Comparison of ENCODE assay signal across 11 cellular contexts in the genomic region with DNA sequence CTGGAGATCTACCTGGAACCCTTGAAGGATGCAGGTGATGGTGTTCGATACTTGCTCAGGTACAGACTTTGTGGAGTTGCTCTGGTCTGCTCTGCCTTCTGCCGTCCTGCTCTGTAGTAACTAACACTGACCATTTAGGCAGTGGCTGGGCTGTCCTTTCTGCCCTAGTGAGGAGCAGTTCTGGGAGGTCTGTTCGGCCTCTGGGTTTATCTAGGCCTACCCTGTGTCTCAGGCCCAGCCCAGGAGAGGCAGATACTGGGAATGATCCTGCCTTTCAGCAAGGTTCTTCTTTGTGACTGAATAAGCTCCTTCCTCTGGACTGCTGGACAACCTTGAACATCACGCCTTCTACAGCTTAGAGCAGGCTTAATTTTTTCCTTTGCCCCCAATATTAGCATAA. TPM values are rescaled to one million over a fixed set of nuclear protein-coding genes. Genes with fewer than 3 reads are reported as not detected.
DNase-seq lines count a peak whose midpoint lies in the region; ATAC-seq and TF ChIP-seq lines count a peak whose summit lies in the region.
"Had no signal": no experiment of that assay in that cellular context is flagged by ENCODE, and none has a peak within 500 bp of the region (broad histone marks: within the 10 kb centered on the region; RNA-seq: fewer than 3 reads in every experiment).

No MANE protein-coding gene starts in this region.

- no peak overlapping the region for H2AFZ ChIP-seq in Loucy (ENCODE audit: low read length)

- H3K36me3 ChIP-seq in Caco-2 (ENCODE audit: control insufficient read depth, insufficient read depth, low read length) (0 out of 2 replicates have a peak, but pooled peaks cover 5% of the 10 kb centered on the region), Loucy (ENCODE audit: insufficient read depth, low read length) (no peaks in the 10 kb centered on the region)

- ATAC-seq in omental fat pad (ENCODE audit: low FRiP score) (no peak), GM19463 (IDR thresholded peaks at IDR 0.05; ENCODE audit: unreplicated experiment) (no peak)

- H3K9ac ChIP-seq in Loucy (ENCODE audit: low read depth, low read length, poor library complexity, severe bottlenecking) = peak overlapping the region; percentile 92

- BruUV-seq in Caco-2 (replicated peaks; lab: Mats Ljungman, UMichigan) = no TSS peak

- H3K79me2 ChIP-seq in Loucy (ENCODE audit: insufficient read depth, low read length) = peaks cover 53% of the 10 kb centered on the region

- no peaks in the 10 kb centered on the region for H3F3A ChIP-seq in Loucy (ENCODE audit: low read depth)

- H3K27me3 ChIP-seq in Caco-2 (replicated peaks; ENCODE audit: control insufficient read depth, insufficient read depth, low read length) (no peaks in the 10 kb centered on the region), Loucy (ENCODE audit: insufficient read depth, low read length, poor library complexity, severe bottlenecking) (no peaks in the 10 kb centered on the region)

- H3K4me1 ChIP-seq in Caco-2 (peaks cover 13% of the 10 kb centered on the region), Loucy (ENCODE audit: insufficient read depth, low read length, poor library complexity, severe bottlenecking) (peaks cover 43% of the 10 kb centered on the region)

- peak overlapping the region; percentile 84 for H3K27ac Mint-ChIP-seq in Caco-2 (ENCODE audit: unreplicated experiment)
- H3K27ac Mint-ChIP-seq in nephron = no peak overlapping the region

- POLR2A ChIA-PET in Caco-2 (lab: Charles Lee) = no interaction called here

- H3K4me1 Mint-ChIP-seq in Caco-2 (ENCODE audit: low read depth, unreplicated experiment) (peaks cover 27% of the 10 kb centered on the region), nephron (peaks cover 21% of the 10 kb centered on the region)

- H3K9me3 ChIP-seq in Caco-2 (no peaks in the 10 kb centered on the region), Loucy (ENCODE audit: insufficient read depth, low read depth, low read length) (no peaks in the 10 kb centered on the region)

- H3K4me3 Mint-ChIP-seq in Caco-2 (ENCODE audit: unreplicated experiment) (peak overlapping the region; percentile 83), nephron (peak overlapping the region; percentile 95 to 98 (median 95))

- H3K4me3 ChIP-seq in Caco-2 (ENCODE audit: low read depth, low read length) = no peak overlapping the region
- peak overlapping the region; percentile 98 for H3K4me3 ChIP-seq in Loucy (ENCODE audit: low read length, poor library complexity, severe bottlenecking)
- peak overlapping the region; percentile 2 for H3K4me3 ChIP-seq in choroid plexus epithelial cell (ENCODE audit: low read depth, low read length)

- H3K36me3 Mint-ChIP-seq in Caco-2 (ENCODE audit: insufficient read depth, unreplicated experiment) = peaks cover 54% of the 10 kb centered on the region
- peaks cover 21% of the 10 kb centered on the region for H3K36me3 Mint-ChIP-seq in nephron (ENCODE audit: low read depth)

- H3K27me3 Mint-ChIP-seq in Caco-2 (ENCODE audit: insufficient read depth, unreplicated experiment) (no peaks in the 10 kb centered on the region), nephron (ENCODE audit: low read depth) (peaks cover 17% of the 10 kb centered on the region)

- CTCF ChIA-PET in Caco-2 (lab: Charles Lee) = interaction anchor here (1.0 kb wide), 1 partner anchor 37 kb away, joined by 3 read pairs; no protein-coding TSS in a partner anchor

- H3K9me2 ChIP-seq in Loucy (replicated peaks; ENCODE audit: low read depth, low read length) = no peaks in the 10 kb centered on the region

- no peak for DNase-seq in Caco-2
- no peak for DNase-seq in choroid plexus epithelial cell (ENCODE audit: low read depth)
- DNase-seq in omental fat pad (ENCODE audit: low spot score) = no peak
- no peak for DNase-seq in NK-92 (lab: John Stamatoyannopoulos, UW; ENCODE audit: unreplicated experiment)
- DNase-seq in NK-92 treated with Interleukin-12 subunit alpha and Interleukin-12 subunit beta, amount 100 ng/mL, for 24 hours (lab: John Stamatoyannopoulos, UW) = no peak
- DNase-seq: effector memory CD4-positive, alpha-beta T cell; NCI-H69; SW 1271 had no signal

- H3K9me3 Mint-ChIP-seq in Caco-2 (ENCODE audit: unreplicated experiment) (peaks cover 5% of the 10 kb centered on the region), nephron (no peaks in the 10 kb centered on the region)

- H4K20me1 ChIP-seq in Loucy (ENCODE audit: insufficient read depth, low read length, poor library complexity, severe bottlenecking) = peaks cover 29% of the 10 kb centered on the region

- intact Hi-C loops in Caco-2 (cut with micrococcal nuclease; ENCODE audit: unreplicated experiment) = loop anchor here (10.0 kb wide), 1 partner anchor 334 kb away; a partner anchor contains a TSS

- peak overlapping the region; percentile 100 for H3K4me2 ChIP-seq in Loucy (ENCODE audit: low read depth, low read length, poor library complexity, severe bottlenecking)

- no peak for TF ChIP-seq CTCF in Caco-2 (IDR thresholded peaks at IDR 0.05; ENCODE audit: insufficient read depth in 1 of 2, low read depth in 1 of 2, low read length in 1 of 2, severe bottlenecking in 1 of 2, unreplicated experiment in 1 of 2)
- TF ChIP-seq CTCF in Loucy (conservative IDR thresholded peaks at IDR 0.05; ENCODE audit: low read length) = no peak
- no peak for TF ChIP-seq CTCF in choroid plexus epithelial cell (conservative IDR thresholded peaks at IDR 0.05; ENCODE audit: low read depth, low read length)
- TF ChIP-seq CTCF in nephron (IDR thresholded peaks at IDR 0.05; ENCODE audit: unreplicated experiment in 3 of 3) = no peak
- no peak for TF ChIP-seq CTCF in omental fat pad (IDR thresholded peaks at IDR 0.05)

RNA-seq across cellular contexts. Expression of a gene that starts 1.7 kb away (rescaled TPM):
- total RNA-seq in Caco-2 (2022) = 41.3 and 41.6 TPM in 2 replicates
- 10 to 100 TPM; 17.9 to 27.1 (median 20.7) TPM for total RNA-seq in omental fat pad

RNA-seq across cellular contexts. Expression of a gene that starts 25.1 kb away (rescaled TPM):
- total RNA-seq in Caco-2 (2022) (19.6 and 22.6 TPM in 2 replicates), omental fat pad (10 to 100 TPM; 16.7 to 23.0 (median 21.3) TPM)

RNA-seq across cellular contexts. Expression of a gene that starts 33.2 kb away (rescaled TPM):
- 1.0 and 1.1 TPM in 2 replicates for total RNA-seq in Caco-2 (2022)
- total RNA-seq in omental fat pad = 1 to 10 TPM in 1 of 4 donors, under 1 TPM in 2, not detected in 1; 0.56 to 4.1 (median 0.60) TPM

RNA-seq across cellular contexts. Expression of a gene that starts 51.6 kb away (rescaled TPM):
- total RNA-seq in Caco-2 (2022) (16.1 and 17.1 TPM in 2 replicates), omental fat pad (100 to 1,000 TPM in 2 of 4 donors, 10 to 100 TPM in 2; 17.7 to 195 (median 69.0) TPM)
